ENCODE assay signal across 9 cellular contexts in the genomic region with DNA sequence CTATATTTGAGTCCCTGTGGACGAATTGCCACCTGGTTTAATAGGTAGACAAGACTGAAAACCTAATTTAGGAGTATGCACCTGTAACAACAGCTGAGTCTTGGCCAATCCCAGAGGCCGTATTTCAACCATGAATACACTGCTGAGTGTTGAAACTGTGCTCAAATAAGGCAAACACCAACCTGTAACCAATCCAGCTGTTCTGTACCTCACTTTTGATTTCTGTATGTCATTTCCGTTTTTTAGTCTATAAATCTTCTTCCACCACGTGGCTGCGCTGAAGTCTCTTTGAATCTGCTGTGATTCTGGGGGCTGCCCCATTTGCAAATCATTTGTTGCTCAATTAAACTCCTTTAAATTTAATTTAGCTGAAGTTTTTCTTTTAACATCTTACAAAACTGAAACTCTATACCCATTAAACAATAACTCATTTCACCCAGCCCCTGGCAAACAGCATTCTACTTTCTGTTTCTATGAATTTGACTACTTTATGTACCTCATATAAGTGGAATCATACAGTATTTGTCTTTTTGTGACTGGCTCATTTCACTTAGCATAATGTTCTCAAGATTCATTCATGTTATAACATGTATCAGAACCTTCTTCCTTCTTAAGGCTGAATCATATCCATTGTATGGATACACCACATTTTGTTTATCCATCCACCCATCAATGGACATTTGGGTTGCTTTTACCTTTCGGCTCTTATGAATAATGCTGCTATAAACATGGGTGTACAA. TPM values are rescaled to one million over a fixed set of nuclear protein-coding genes. Genes with fewer than 3 reads are reported as not detected.
DNase-seq lines count a peak whose midpoint lies in the region; ATAC-seq and TF ChIP-seq lines count a peak whose summit lies in the region.
"Had no signal": no experiment of that assay in that cellular context is flagged by ENCODE, and none has a peak within 500 bp of the region (broad histone marks: within the 10 kb centered on the region; RNA-seq: fewer than 3 reads in every experiment).

No MANE protein-coding gene starts in this region.

- H4K91ac ChIP-seq in H9 (ENCODE audit: insufficient read length, low read depth, low read length) = no peak overlapping the region

- no peak overlapping the region for H4K8ac ChIP-seq in H9 (replicated peaks; ENCODE audit: insufficient read length, low read depth, low read length)

- CTCF ChIA-PET in CD4-positive, alpha-beta T cell (lab: Charles Lee) = interaction anchor here (1.0 to 3.3 kb wide), 5 partner anchors 9 to 572 kb away, joined by 3 to 24 read pairs (median 7); no protein-coding TSS in a partner anchor

- H3T11ph ChIP-seq in H9 (ENCODE audit: low read length) = no peak overlapping the region

- H3K4me1 Mint-ChIP-seq in CD4-positive, alpha-beta T cell (ENCODE audit: low read depth) = peaks cover 24% of the 10 kb centered on the region
- peaks cover 20% of the 10 kb centered on the region for H3K4me1 Mint-ChIP-seq in activated naive CD8-positive, alpha-beta T cell treated with anti-CD3 and anti-CD28 coated beads for 36 hours
- no peaks in the 10 kb centered on the region for H3K4me1 Mint-ChIP-seq in H9

- POLR2A ChIA-PET in CD4-positive, alpha-beta T cell (lab: Charles Lee) = interaction anchor here (1.3 to 1.7 kb wide), 3 partner anchors 9 to 92 kb away, joined by 5 to 7 read pairs (median 5); a partner anchor contains a TSS

- no peak overlapping the region for H2BK12ac ChIP-seq in H9 (ENCODE audit: insufficient read length, low read depth, low read length)

- intact Hi-C loops in CD4-positive, alpha-beta T cell (cut with DNase I, micrococcal nuclease) = no loop called here

- H3K56ac ChIP-seq in H9 (ENCODE audit: insufficient read length, low read depth, low read length) = no peak overlapping the region

- no peak overlapping the region for H3K23ac ChIP-seq in H9 (ENCODE audit: insufficient read length, low read depth, low read length)

- H3K4me3 Mint-ChIP-seq in CD4-positive, alpha-beta T cell = peak overlapping the region; percentile 20
- peak overlapping the region; percentile 37 for H3K4me3 Mint-ChIP-seq in activated naive CD8-positive, alpha-beta T cell treated with anti-CD3 and anti-CD28 coated beads for 36 hours
- no peak overlapping the region for H3K4me3 Mint-ChIP-seq in H9

- H3K9me3 ChIP-seq in CD4-positive, alpha-beta T cell (ENCODE audit: control insufficient read depth, low read length) = no peaks in the 10 kb centered on the region
- no peaks in the 10 kb centered on the region for H3K9me3 ChIP-seq in H9 (ENCODE audit: control insufficient read depth, low read depth, low read length)
- H3K9me3 ChIP-seq: prostate gland had no signal

- no peak overlapping the region for H3K9ac ChIP-seq in H9 (ENCODE audit: extremely low read depth, insufficient read length, low read length)

- H2BK20ac ChIP-seq in H9 (ENCODE audit: low read depth, low read length, poor library complexity, severe bottlenecking) = no peak overlapping the region

- no peak overlapping the region for H2BK15ac ChIP-seq in H9 (ENCODE audit: low read depth, low read length)

- no peak overlapping the region for H4K5ac ChIP-seq in H9 (ENCODE audit: insufficient read length, low read depth, low read length)

- no peak overlapping the region for H3K27ac ChIP-seq in CD4-positive, alpha-beta T cell (ENCODE audit: low read depth, low read length)
- no peak overlapping the region for H3K27ac ChIP-seq in H9 (ENCODE audit: insufficient read length, low read depth, low read length)
- H3K27ac ChIP-seq: prostate gland had no signal

- H3K18ac ChIP-seq in H9 (ENCODE audit: insufficient read length, low read depth, low read length) = no peak overlapping the region

- peak overlapping the region; percentile 57 for H3K27ac Mint-ChIP-seq in CD4-positive, alpha-beta T cell
- peak overlapping the region; percentile 84 for H3K27ac Mint-ChIP-seq in activated naive CD8-positive, alpha-beta T cell treated with anti-CD3 and anti-CD28 coated beads for 36 hours
- no peak overlapping the region for H3K27ac Mint-ChIP-seq in H9

- no CpG with 5 or more reads among the region's 6 CpGs for WGBS in H9 (ENCODE audit: extremely low coverage, insufficient read length, low lambda C conversion rate)

- H3K79me1 ChIP-seq in H9 (ENCODE audit: insufficient read depth, low read depth, low read length, poor library complexity, severe bottlenecking) = no peaks in the 10 kb centered on the region

- H3K4me2 ChIP-seq in H9 (ENCODE audit: insufficient read depth, insufficient read length, low read length) = no peak overlapping the region

- no peaks in the 10 kb centered on the region for H3K4me1 ChIP-seq in H9 (ENCODE audit: insufficient read depth, low read length)
- H3K4me1 ChIP-seq: prostate gland had no signal

- H3K23me2 ChIP-seq in H9 (ENCODE audit: insufficient read length, low read depth, low read length, poor library complexity, severe bottlenecking) = no peaks in the 10 kb centered on the region

- H3K27me3 Mint-ChIP-seq in CD4-positive, alpha-beta T cell = peaks cover 11% of the 10 kb centered on the region
- no peaks in the 10 kb centered on the region for H3K27me3 Mint-ChIP-seq in activated naive CD8-positive, alpha-beta T cell treated with anti-CD3 and anti-CD28 coated beads for 36 hours
- H3K27me3 Mint-ChIP-seq in H9 (ENCODE audit: low read depth) = peaks cover 2% of the 10 kb centered on the region

- H2AFZ ChIP-seq in H9 (ENCODE audit: low read length) = no peak overlapping the region

- H4K20me1 ChIP-seq in H9 (ENCODE audit: control insufficient read depth, insufficient read depth, insufficient read length) = no peaks in the 10 kb centered on the region

- no peak overlapping the region for H3K14ac ChIP-seq in H9 (ENCODE audit: insufficient read depth, low read length)

- H3K9me3 Mint-ChIP-seq in CD4-positive, alpha-beta T cell = no peaks in the 10 kb centered on the region
- H3K9me3 Mint-ChIP-seq in activated naive CD8-positive, alpha-beta T cell treated with anti-CD3 and anti-CD28 coated beads for 36 hours = no peaks in the 10 kb centered on the region
- no peaks in the 10 kb centered on the region for H3K9me3 Mint-ChIP-seq in H9

- no peak overlapping the region for H2BK120ac ChIP-seq in H9 (ENCODE audit: low read depth, low read length, poor library complexity, severe bottlenecking)

- no peak overlapping the region for H2AK5ac ChIP-seq in H9 (ENCODE audit: insufficient read length, low read length)

- no peaks in the 10 kb centered on the region for H3K27me3 ChIP-seq in CD4-positive, alpha-beta T cell (ENCODE audit: control insufficient read depth, insufficient read depth, low read length)
- H3K27me3 ChIP-seq in H9 (ENCODE audit: insufficient read depth, low read length) = no peaks in the 10 kb centered on the region

- H3K36me3 Mint-ChIP-seq in CD4-positive, alpha-beta T cell (ENCODE audit: low read depth) = no peaks in the 10 kb centered on the region
- no peaks in the 10 kb centered on the region for H3K36me3 Mint-ChIP-seq in activated naive CD8-positive, alpha-beta T cell treated with anti-CD3 and anti-CD28 coated beads for 36 hours
- no peaks in the 10 kb centered on the region for H3K36me3 Mint-ChIP-seq in H9 (ENCODE audit: insufficient read depth in 1 of 3, low read depth in 3 of 3)

- TF ChIP-seq CTCF in CD4-positive, alpha-beta T cell (IDR thresholded peaks at IDR 0.05) = no peak
- TF ChIP-seq CTCF in H9 (conservative IDR thresholded peaks at IDR 0.05) = no peak

- no peak overlapping the region for H2BK5ac ChIP-seq in H9 (ENCODE audit: insufficient read length, low read length)

- H3K79me2 ChIP-seq in H9 (ENCODE audit: insufficient read depth, low read length) = no peaks in the 10 kb centered on the region

- H3K4ac ChIP-seq in H9 (ENCODE audit: low read depth, low read length) = no peak overlapping the region

- in situ Hi-C loops in ACHN (cut with HindIII; ENCODE audit: low pct_ligation_motif_present, low pct_unique_long_range_greater_than_20kb, low sequenced_read_pairs) = no loop called here

- peak; percentile 85 for ATAC-seq in CD4-positive, alpha-beta T cell (ENCODE audit: poor library complexity)
- ATAC-seq in GM19438 (IDR thresholded peaks at IDR 0.05; ENCODE audit: low read depth, unreplicated experiment) (peak; percentile 83), HG03342 (IDR thresholded peaks at IDR 0.05; ENCODE audit: unreplicated experiment) (peak; percentile 63)

- peak in 4 of 10 experiments; percentile 8 to 39 (median 23) for DNase-seq in CD4-positive, alpha-beta T cell
- peak; percentile 31 for DNase-seq in activated naive CD8-positive, alpha-beta T cell treated with anti-CD3 and anti-CD28 coated beads for 36 hours
- DNase-seq in kidney glomerular epithelial cell (lab: John Stamatoyannopoulos, UW) (no peak), cerebellar nuclear complex (lab: John Stamatoyannopoulos, UW) (no peak), ACHN (no peak), H9 (no peak)

RNA-seq across cellular contexts. Expression of a gene that starts 7.5 kb away (rescaled TPM):
- 100 to 1,000 TPM; 932 to 972 TPM for total RNA-seq in CD4-positive, alpha-beta T cell
- total RNA-seq in activated naive CD8-positive, alpha-beta T cell treated with anti-CD3 and anti-CD28 coated beads for 36 hours = 10 to 100 TPM; 25.4 to 27.6 TPM
- 28.3 and 28.5 TPM in 2 replicates for total RNA-seq in H9 (2021)

Comparison
In these comparisons a context has a peak if more than half of its experiments do, and no peak if none do; other contexts are left out.
1. H3K27ac Mint-ChIP-seq: peak in CD4-positive, alpha-beta T cell (single experiment) and activated naive CD8-positive, alpha-beta T cell treated with anti-CD3 and anti-CD28 coated beads for 36 hours (single experiment); none in H9 (0 of 3).
2. H3K4me3 Mint-ChIP-seq: peak in CD4-positive, alpha-beta T cell (single experiment) and activated naive CD8-positive, alpha-beta T cell treated with anti-CD3 and anti-CD28 coated beads for 36 hours (single experiment); none in H9 (0 of 2).
3. RNA of a gene that starts 7.5 kb away (total RNA-seq): 932 to 972 TPM in CD4-positive, alpha-beta T cell; 28.3 to 28.5 TPM in H9 and 25.4 to 27.6 TPM in activated naive CD8-positive, alpha-beta T cell treated with anti-CD3 and anti-CD28 coated beads for 36 hours; every median in the first group is over 10 times any median in the second.
4. Peak in every context shown above with its lines, with median percentiles within 50 percentile points of each other: ATAC-seq.